22 cellular contexts compared by ENCODE assay signal in the genomic region with DNA sequence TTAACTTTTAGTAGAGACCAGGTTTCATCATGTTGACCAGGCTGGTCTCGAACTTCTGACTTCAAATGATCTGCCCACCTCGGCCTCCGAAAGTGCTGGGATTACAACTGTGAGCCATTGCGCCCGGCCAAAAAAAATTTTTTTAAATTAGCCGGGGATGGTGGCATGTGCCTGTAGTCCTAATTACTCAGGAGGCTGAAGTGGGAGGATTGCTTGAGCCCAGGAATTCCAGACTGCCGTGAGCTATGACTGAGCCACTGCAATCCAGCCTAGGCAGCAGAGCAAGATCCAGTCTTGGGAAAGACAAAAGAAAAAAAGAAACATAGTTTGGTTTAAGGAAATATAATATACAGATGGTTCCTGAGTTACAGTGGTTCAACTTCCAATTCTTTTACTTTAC.
"Had no signal": no experiment of that assay in that cellular context is flagged by ENCODE, and none has a peak within 500 bp of the region (broad histone marks: within the 10 kb centered on the region; RNA-seq: fewer than 3 reads in every experiment).

No MANE protein-coding gene starts in this region.

- H3K27me3 ChIP-seq: neutrophil, sigmoid colon, stomach had no signal

- H3K27ac ChIP-seq: coronary artery, neutrophil, sigmoid colon, skin epidermis, stomach, thoracic aorta had no signal

- ATAC-seq: left lobe of liver; mucosa of descending colon; naive thymus-derived CD8-positive, alpha-beta T cell had no signal

- H3K9me3 ChIP-seq: mucosa of descending colon, neutrophil, sigmoid colon, stomach, thoracic aorta had no signal

- H3K4me3 ChIP-seq: coronary artery, mucosa of descending colon, sigmoid colon, skin epidermis, stomach, thoracic aorta had no signal

- H3K4me3 Mint-ChIP-seq: endodermal cell; naive thymus-derived CD8-positive, alpha-beta T cell; type B pancreatic cell had no signal

- H3K9me3 Mint-ChIP-seq: endodermal cell; naive thymus-derived CD8-positive, alpha-beta T cell; type B pancreatic cell had no signal

- H3K27ac Mint-ChIP-seq: endodermal cell, type B pancreatic cell had no signal

- H3K4me1 Mint-ChIP-seq: endodermal cell had no signal

- H3K27me3 Mint-ChIP-seq: naive thymus-derived CD8-positive, alpha-beta T cell; type B pancreatic cell had no signal

- DNase-seq: effector CD4-positive, alpha-beta T cell; endodermal cell; foreskin melanocyte; head of caudate nucleus; hippocampal formation; kidney glomerular epithelial cell; mammary epithelial cell; mucosa of descending colon; naive thymus-derived CD8-positive, alpha-beta T cell; posterior cingulate gyrus; sigmoid colon; stimulated activated CD4-positive, alpha-beta T cell treated with anti-CD3 and anti-CD28 coated beads, Interleukin-2, amount 100 ng/mL, for 24 hours; stimulated activated CD4-positive, alpha-beta T cell treated with anti-CD3 and anti-CD28 coated beads, Interleukin-4, amount 100 ng/mL, for 4 hours; stimulated activated naive CD4-positive, alpha-beta T cell; stomach; substantia nigra had no signal
